28 cellular contexts compared by ENCODE assay signal in genomic region chr3:42180901-42181300, GRCh38.
DNase-seq lines count a peak whose midpoint lies in the region; FAIRE-seq and TF ChIP-seq lines count a peak whose summit lies in the region.
"Had no signal": no experiment of that assay in that cellular context is flagged by ENCODE, and none has a peak within 500 bp of the region (broad histone marks: within the 10 kb centered on the region; RNA-seq: fewer than 3 reads in every experiment).

No MANE protein-coding gene starts in this region.

- H2BK20ac ChIP-seq in H1 (ENCODE audit: low read length) = no peak overlapping the region

- H3K9ac ChIP-seq in H1 (replicated peaks in 1 of 4; ENCODE audit: extremely low read depth in 1 of 4, low read depth in 3 of 4, low read length in 3 of 4) (no peak overlapping the region), trophoblast cell (ENCODE audit: low read length) (no peak overlapping the region)

- TF ChIP-seq EP300 in H1 (IDR thresholded peaks at IDR 0.05; ENCODE audit: borderline replicate concordance in 1 of 2, low read depth in 2 of 2, low read length in 2 of 2) = no peak

- H3K27ac Mint-ChIP-seq in Caco-2 (ENCODE audit: unreplicated experiment) (peak overlapping the region; percentile 96), IgD-negative memory B cell (peak overlapping the region in 2 of 3 donors; percentile 23 to 82), osteocyte (ENCODE audit: unreplicated experiment) (no peak overlapping the region)
- H3K27ac Mint-ChIP-seq: activated naive CD4-positive, alpha-beta T cell treated with anti-CD3 and anti-CD28 coated beads for 36 hours; activated T-cell treated with anti-CD3 and anti-CD28 coated beads, Interleukin-2, amount 50 U/mL, for 72 hours; CD4-positive, CD25-positive, alpha-beta regulatory T cell; immature natural killer cell; T-helper 2 cell treated with Interferon-gamma antibody and Interleukin-4, amounts not matched to agents 5 μg/mL and 100 μg/mL, for 36 hours had no signal

- H3K9me3 Mint-ChIP-seq in Caco-2 (ENCODE audit: unreplicated experiment) (no peaks in the 10 kb centered on the region), IgD-negative memory B cell (no peaks in the 10 kb centered on the region), osteocyte (ENCODE audit: unreplicated experiment) (no peaks in the 10 kb centered on the region)
- H3K9me3 Mint-ChIP-seq: activated naive CD4-positive, alpha-beta T cell treated with anti-CD3 and anti-CD28 coated beads for 36 hours; activated T-cell treated with anti-CD3 and anti-CD28 coated beads, Interleukin-2, amount 50 U/mL, for 72 hours; CD4-positive, CD25-positive, alpha-beta regulatory T cell; immature natural killer cell; naive B cell; T-helper 2 cell treated with Interferon-gamma antibody and Interleukin-4, amounts not matched to agents 5 μg/mL and 100 μg/mL, for 36 hours had no signal

- H2AK5ac ChIP-seq in H1 (ENCODE audit: low read depth, low read length) (no peak overlapping the region), trophoblast cell (ENCODE audit: low read length) (no peak overlapping the region)

- H3K36me3 ChIP-seq in Caco-2 (ENCODE audit: control insufficient read depth, insufficient read depth, low read length) (no peaks in the 10 kb centered on the region; the same call in 1 of the 2 replicates), H1 (ENCODE audit: control insufficient read depth in 2 of 4, insufficient read depth in 4 of 4, low read length in 3 of 4) (peaks cover 0 to 5% (median 0%) of the 10 kb centered on the region in 4 experiments; a peak in 1 of 8 replicates), trophoblast cell (ENCODE audit: control insufficient read depth in 1 of 2, insufficient read depth in 2 of 2, low read length in 2 of 2) (peaks cover 17% of the 10 kb centered on the region in 2 experiments)

- H3K36me3 Mint-ChIP-seq in Caco-2 (ENCODE audit: insufficient read depth, unreplicated experiment) (no peaks in the 10 kb centered on the region), IgD-negative memory B cell (peaks cover 5% of the 10 kb centered on the region), osteocyte (ENCODE audit: unreplicated experiment) (peaks cover 2% of the 10 kb centered on the region)

- H4K8ac ChIP-seq in H1 (ENCODE audit: extremely low read depth, insufficient read depth, low read length) (no peak overlapping the region), trophoblast cell (ENCODE audit: low read depth, low read length) (no peak overlapping the region)

- H2AFZ ChIP-seq in H1 (ENCODE audit: low read length) (no peak overlapping the region), trophoblast cell (ENCODE audit: insufficient read depth, low read length, poor library complexity) (no peak overlapping the region)

- DNase-seq in Caco-2 (no peak), H1 (ENCODE audit: low read depth in 1 of 2, low spot score in 2 of 2) (no peak), trophoblast cell (no peak), NCI-H345 (lab: John Stamatoyannopoulos, UW) (no peak), osteocyte (ENCODE audit: extremely low spot score, unreplicated experiment) (no peak), NCI-H1048 (lab: John Stamatoyannopoulos, UW) (no peak), NCI-H774 (lab: John Stamatoyannopoulos, UW) (no peak)
- DNase-seq: activated CD4-positive, alpha-beta T cell treated with anti-CD3 and anti-CD28 coated beads, Interleukin-2, amount 50 U/mL, for 48 hours; activated CD4-positive, CD25-positive, alpha-beta regulatory T cell treated with anti-CD3 and anti-CD28 coated beads, Interleukin-2, amount 50 U/mL, for 72 hours; activated naive CD4-positive, alpha-beta T cell treated with anti-CD3 and anti-CD28 coated beads for 36 hours; activated T-cell treated with anti-CD3 and anti-CD28 coated beads, Interleukin-2, amount 50 U/mL, for 72 hours; CD4-positive, CD25-positive, alpha-beta regulatory T cell; central memory CD4-positive, alpha-beta T cell; GOT3; immature natural killer cell; mesenchymal stem cell; naive B cell; NCI-H1436; NCI-H2081; NCI-H748 treated with DMSO at 0.1 percent for 48 hours; SIG-M5; stimulated activated naive CD4-positive, alpha-beta T cell treated with Interleukin-2 at 50 U/mL for 16 hours; testis had no signal

- H3K4me1 Mint-ChIP-seq in Caco-2 (ENCODE audit: low read depth, unreplicated experiment) = peaks cover 17% of the 10 kb centered on the region
- peaks cover 0 to 10% (median under 1%) of the 10 kb centered on the region in 3 donors for H3K4me1 Mint-ChIP-seq in IgD-negative memory B cell
- peaks cover 32% of the 10 kb centered on the region for H3K4me1 Mint-ChIP-seq in osteocyte (ENCODE audit: unreplicated experiment)

- H3K4me3 Mint-ChIP-seq in Caco-2 (ENCODE audit: unreplicated experiment) (no peak overlapping the region), IgD-negative memory B cell (no peak overlapping the region), osteocyte (ENCODE audit: unreplicated experiment) (no peak overlapping the region)
- H3K4me3 Mint-ChIP-seq: activated naive CD4-positive, alpha-beta T cell treated with anti-CD3 and anti-CD28 coated beads for 36 hours; activated T-cell treated with anti-CD3 and anti-CD28 coated beads, Interleukin-2, amount 50 U/mL, for 72 hours; CD4-positive, CD25-positive, alpha-beta regulatory T cell; immature natural killer cell; naive B cell; T-helper 2 cell treated with Interferon-gamma antibody and Interleukin-4, amounts not matched to agents 5 μg/mL and 100 μg/mL, for 36 hours had no signal

- TF ChIP-seq RAD21 in H1 (IDR thresholded peaks at IDR 0.05 in 1 of 2, conservative IDR thresholded peaks at IDR 0.05 in 1 of 2; ENCODE audit: low read depth in 2 of 2, low read length in 2 of 2) = no peak

- H2BK15ac ChIP-seq in H1 (ENCODE audit: low read length) = no peak overlapping the region

- H3K27ac ChIP-seq in H1 (ENCODE audit: low read depth, low read length) (no peak overlapping the region), trophoblast cell (ENCODE audit: low read depth, low read length) (no peak overlapping the region)
- H3K27ac ChIP-seq: A549, gastroesophageal sphincter, testis, vagina had no signal

- TF ChIP-seq CTCF in Caco-2 (IDR thresholded peaks at IDR 0.05; ENCODE audit: insufficient read depth in 1 of 2, low read depth in 1 of 2, low read length in 1 of 2, severe bottlenecking in 1 of 2, unreplicated experiment in 1 of 2) (no peak), H1 (IDR thresholded peaks at IDR 0.05; ENCODE audit: control extremely low read depth in 1 of 3, insufficient read depth in 1 of 3, low read depth in 1 of 3, low read length in 3 of 3) (no peak), osteocyte (IDR thresholded peaks at IDR 0.05) (no peak)

- H4K91ac ChIP-seq in H1 (replicated peaks; ENCODE audit: insufficient read length, low read length) (no peak overlapping the region), trophoblast cell (ENCODE audit: low read depth, low read length) (no peak overlapping the region)

- no peak overlapping the region for H3K23ac ChIP-seq in H1 (ENCODE audit: insufficient read length)
- peak overlapping the region; percentile 99 for H3K23ac ChIP-seq in trophoblast cell (ENCODE audit: low read length)

- H2BK5ac ChIP-seq in H1 (ENCODE audit: low read depth, low read length) (no peak overlapping the region), trophoblast cell (ENCODE audit: low read depth, low read length, poor library complexity) (no peak overlapping the region)

- no peak overlapping the region for H3K4me2 ChIP-seq in H1 (ENCODE audit: insufficient read depth in 1 of 2, low read depth in 2 of 2, low read length in 2 of 2)
- no peak overlapping the region for H3K4me2 ChIP-seq in trophoblast cell (ENCODE audit: low read length)
- H3K4me2 ChIP-seq: A549 had no signal

- H3K23me2 ChIP-seq in H1 (ENCODE audit: low read depth, low read length) = no peaks in the 10 kb centered on the region; the same call in 1 of the 2 replicates

- no peak overlapping the region for H4K12ac ChIP-seq in trophoblast cell (ENCODE audit: low read depth, low read length)

- 90% methylated on average over 8 of the region's 8 CpGs; no CpG with 5 or more reads in 1 of the 2 experiments for WGBS in H1 (ENCODE audit: extremely low coverage in 1 of 2, insufficient coverage in 1 of 2, insufficient read length in 1 of 2, insufficient replicate concordance in 2 of 2, low coverage in 1 of 2, low lambda C conversion rate in 2 of 2, missing lambda C conversion rate in 1 of 2), 2 experiments
- WGBS in trophoblast cell (ENCODE audit: extremely low coverage, insufficient coverage, insufficient read length) = no CpG with 5 or more reads among the region's 8 CpGs

- H3K9me3 ChIP-seq in Caco-2 (no peaks in the 10 kb centered on the region), H1 (ENCODE audit: insufficient read depth in 2 of 2, low read depth in 1 of 2, low read length in 1 of 2) (no peaks in the 10 kb centered on the region), trophoblast cell (ENCODE audit: insufficient read depth, low read depth, low read length) (no peaks in the 10 kb centered on the region)
- H3K9me3 ChIP-seq: A549, gastroesophageal sphincter, testis, vagina had no signal

- POLR2A ChIA-PET in Caco-2 (lab: Charles Lee) (no interaction called here), H1 (lab: Charles Lee; ENCODE audit: partially characterized antibody) (no interaction called here)

- peak overlapping the region; percentile 19; the same call in 1 of the 2 replicates for H3K18ac ChIP-seq in H1 (ENCODE audit: extremely low read depth, low read length)
- no peak overlapping the region for H3K18ac ChIP-seq in trophoblast cell (ENCODE audit: low read length)

- no peak for TF ChIP-seq POLR2A in H1 (IDR thresholded peaks at IDR 0.05; ENCODE audit: control extremely low read depth in 1 of 2, low read depth in 2 of 2, low read length in 2 of 2)

- no peak overlapping the region for H4K5ac ChIP-seq in H1 (ENCODE audit: insufficient read length, low read depth, low read length)

- no peak overlapping the region for H2BK12ac ChIP-seq in H1 (ENCODE audit: low read depth, low read length)
- no peak overlapping the region for H2BK12ac ChIP-seq in trophoblast cell (ENCODE audit: low read length)

- no peak overlapping the region for H3K4me3 ChIP-seq in Caco-2 (ENCODE audit: low read depth, low read length)
- no peak overlapping the region for H3K4me3 ChIP-seq in H1 (ENCODE audit: extremely low read depth in 1 of 4, insufficient read depth in 2 of 4, low read depth in 3 of 4, low read length in 4 of 4)
- no peak overlapping the region for H3K4me3 ChIP-seq in trophoblast cell (ENCODE audit: low read depth, low read length)
- H3K4me3 ChIP-seq: A549, gastroesophageal sphincter, testis, vagina had no signal

- H3K4me1 ChIP-seq in Caco-2 = peaks cover 30% of the 10 kb centered on the region
- H3K4me1 ChIP-seq in H1 (replicated peaks in 1 of 4; ENCODE audit: control insufficient read depth in 3 of 4, insufficient read depth in 4 of 4, low read length in 3 of 4) = peaks cover 0 to 13% (median 5%) of the 10 kb centered on the region in 4 experiments; a peak in 5 of 7 replicates
- H3K4me1 ChIP-seq in trophoblast cell (ENCODE audit: control insufficient read depth in 1 of 2, insufficient read depth in 2 of 2, low read length in 2 of 2) = peaks cover 3 to 13% of the 10 kb centered on the region in 2 experiments

- intact Hi-C loops in Caco-2 (cut with micrococcal nuclease; ENCODE audit: unreplicated experiment) = no loop called here

- H2BK120ac ChIP-seq in H1 (replicated peaks; ENCODE audit: low read depth, low read length) (no peak overlapping the region), trophoblast cell (ENCODE audit: insufficient read depth, low read length, poor library complexity) (no peak overlapping the region)

- CTCF ChIA-PET in Caco-2 (lab: Charles Lee) (interaction anchor here (1.0 to 4.4 kb wide), 3 partner anchors 8 to 63 kb away, joined by 3 to 13 read pairs (median 9); no protein-coding TSS in a partner anchor), H1 (lab: Charles Lee; ENCODE audit: partially characterized antibody) (interaction anchor here (1.0 to 8.7 kb wide), 4 partner anchors 9 to 63 kb away, joined by 3 to 68 read pairs (median 8); no protein-coding TSS in a partner anchor)

- H3K56ac ChIP-seq in H1 (replicated peaks; ENCODE audit: insufficient read length, low read depth, low read length) = no peak overlapping the region

- H3K79me2 ChIP-seq in H1 (ENCODE audit: control insufficient read depth in 1 of 2, insufficient read depth in 2 of 2, low read length in 2 of 2) (peaks cover 0 to 8% of the 10 kb centered on the region in 2 experiments; a peak in 1 of 4 replicates), trophoblast cell (ENCODE audit: control insufficient read depth, insufficient read depth, low read length, poor library complexity) (peaks cover 2% of the 10 kb centered on the region)

- H3K14ac ChIP-seq in H1 (ENCODE audit: insufficient read length) (no peak overlapping the region), trophoblast cell (ENCODE audit: low read length) (no peak overlapping the region)

- no TSS peak for BruUV-seq in Caco-2 (replicated peaks; lab: Mats Ljungman, UMichigan)

- H3K27me3 ChIP-seq in Caco-2 (replicated peaks; ENCODE audit: control insufficient read depth, insufficient read depth, low read length) = no peaks in the 10 kb centered on the region
- H3K27me3 ChIP-seq in H1 (replicated peaks in 1 of 4; ENCODE audit: control insufficient read depth in 3 of 4, extremely low read depth in 1 of 4, insufficient read depth in 3 of 4, low read length in 3 of 4) = no peaks in the 10 kb centered on the region
- H3K27me3 ChIP-seq in trophoblast cell (ENCODE audit: insufficient read depth, low read length) = no peaks in the 10 kb centered on the region
- H3K27me3 ChIP-seq: gastroesophageal sphincter, testis, vagina had no signal

- H3K4ac ChIP-seq in H1 (replicated peaks; ENCODE audit: insufficient read length, low read depth, low read length) (no peak overlapping the region), trophoblast cell (ENCODE audit: low read depth, low read length) (peak overlapping the region; percentile 58)

- H3K79me1 ChIP-seq in H1 (ENCODE audit: low read depth, low read length) (no peaks in the 10 kb centered on the region; the same call in 1 of the 2 replicates), trophoblast cell (ENCODE audit: low read length) (no peaks in the 10 kb centered on the region)

- H4K20me1 ChIP-seq in H1 (replicated peaks in 1 of 2; ENCODE audit: control insufficient read depth in 1 of 2, insufficient read depth in 2 of 2, low read length in 2 of 2) = peaks cover 0 to 5% of the 10 kb centered on the region in 2 experiments

- no peak for FAIRE-seq in H1 (lab: Jason Lieb, UNC)
- FAIRE-seq: A549 had no signal

- H3K27me3 Mint-ChIP-seq in Caco-2 (ENCODE audit: insufficient read depth, unreplicated experiment) (no peaks in the 10 kb centered on the region), IgD-negative memory B cell (no peaks in the 10 kb centered on the region), osteocyte (ENCODE audit: unreplicated experiment) (no peaks in the 10 kb centered on the region)
- H3K27me3 Mint-ChIP-seq: CD4-positive, CD25-positive, alpha-beta regulatory T cell; naive B cell had no signal
